19 cellular contexts compared by ENCODE assay signal in the genomic region with DNA sequence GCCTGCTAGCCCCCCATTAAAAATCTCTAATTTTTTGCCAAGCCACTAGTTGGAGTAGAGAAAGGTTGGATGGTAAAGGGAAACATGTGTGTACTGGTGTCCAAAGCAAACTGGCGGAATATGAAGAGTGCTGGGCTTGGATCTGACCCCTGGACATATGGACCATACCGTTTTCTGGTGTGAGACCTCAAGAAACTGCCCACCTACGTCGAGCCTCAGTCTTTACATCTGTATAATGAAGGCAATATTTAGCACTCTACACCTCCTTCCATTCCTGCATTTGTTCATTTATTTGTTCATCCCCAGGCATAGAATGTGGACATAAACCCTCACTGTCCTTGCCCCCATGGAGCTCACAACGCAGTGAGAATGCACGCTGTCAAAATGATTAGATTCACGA.
DNase-seq lines count a peak whose midpoint lies in the region; ATAC-seq, FAIRE-seq and TF ChIP-seq lines count a peak whose summit lies in the region.
"Had no signal": no experiment of that assay in that cellular context is flagged by ENCODE, and none has a peak within 500 bp of the region (broad histone marks: within the 10 kb centered on the region; RNA-seq: fewer than 3 reads in every experiment).

No MANE protein-coding gene starts in this region.

- no peak overlapping the region for H3K27ac ChIP-seq in BLaER1
- peak overlapping the region; percentile 95 for H3K27ac ChIP-seq in KOPT-K1 (ENCODE audit: low read depth, low read length, poor library complexity, severe bottlenecking)
- H3K27ac ChIP-seq in K562 (ENCODE audit: extremely low read depth, low read depth, low read length) = peak overlapping the region; percentile 76
- no peak overlapping the region for H3K27ac ChIP-seq in ovary
- H3K27ac ChIP-seq: KMS-11, Peyer's patch had no signal

- in situ Hi-C loops in K562 (cut with MboI) = no loop called here

- H3K9ac ChIP-seq in BLaER1 (no peak overlapping the region), K562 (ENCODE audit: insufficient read depth in 1 of 2, low read depth in 2 of 2, low read length in 2 of 2) (peak overlapping the region; percentile 37 to 44; a peak in 3 of 4 replicates)
- H3K9ac ChIP-seq: KMS-11 had no signal

- H3K9me3 ChIP-seq in BLaER1 = no peaks in the 10 kb centered on the region
- H3K9me3 ChIP-seq in KOPT-K1 (ENCODE audit: insufficient read depth, low read length, poor library complexity, severe bottlenecking) = no peaks in the 10 kb centered on the region
- H3K9me3 ChIP-seq in K562 (replicated peaks; ENCODE audit: control insufficient read depth, insufficient read depth, low read depth, low read length) = no peaks in the 10 kb centered on the region
- no peaks in the 10 kb centered on the region for H3K9me3 ChIP-seq in ovary
- H3K9me3 ChIP-seq: BE2C, Caco-2, Peyer's patch had no signal

- no peak for ATAC-seq in K562
- ATAC-seq in HG02884 (IDR thresholded peaks at IDR 0.05; ENCODE audit: unreplicated experiment) = no peak

- POLR2A ChIA-PET in K562 (lab: Yijun Ruan, JAX) = interaction anchor here (0.6 kb wide), 1 partner anchor 376 kb away, joined by 3 read pairs; no protein-coding TSS in a partner anchor

- H2AFZ ChIP-seq in K562 (ENCODE audit: low read depth, low read length) = peak overlapping the region; percentile 83

- no peaks in the 10 kb centered on the region for H3K27me3 Mint-ChIP-seq in neural crest cell (ENCODE audit: low read depth)
- H3K27me3 Mint-ChIP-seq: CD4-positive, alpha-beta T cell had no signal

- no peaks in the 10 kb centered on the region for H3K36me3 ChIP-seq in BLaER1
- no peaks in the 10 kb centered on the region for H3K36me3 ChIP-seq in KOPT-K1 (ENCODE audit: insufficient read depth, low read length)
- H3K36me3 ChIP-seq in K562 (ENCODE audit: control insufficient read depth, insufficient read depth, low read length) = peaks cover 4% of the 10 kb centered on the region; the same call in 1 of the 3 replicates
- H3K36me3 ChIP-seq in ovary = no peaks in the 10 kb centered on the region
- H3K36me3 ChIP-seq: BE2C, Peyer's patch had no signal

- CTCF ChIA-PET in K562 (lab: Yijun Ruan, JAX; ENCODE audit: low intra/inter-chr PET ratio) = no interaction called here

- 64% methylated on average over 5 of the region's 7 CpGs for WGBS in K562 (ENCODE audit: insufficient coverage, low coverage, missing lambda C conversion rate)
- WGBS in ovary, 3 donors = 91 to 96% (median 93%) methylated on average over 7 of the region's 7 CpGs

- intact Hi-C loops in K562 (cut with micrococcal nuclease) (no loop called here), ovary (cut with DNase I) (no loop called here)

- TF ChIP-seq POLR2A in K562 (conservative IDR thresholded peaks at IDR 0.05) (no peak), ovary (IDR thresholded peaks at IDR 0.05) (no peak)

- peaks cover 33% of the 10 kb centered on the region for H3K4me1 Mint-ChIP-seq in neural crest cell

- H3K27me3 ChIP-seq in BLaER1 = no peaks in the 10 kb centered on the region
- H3K27me3 ChIP-seq in K562 (ENCODE audit: control insufficient read depth in 2 of 2, insufficient read depth in 2 of 2, low read length in 2 of 2) = no peaks in the 10 kb centered on the region
- no peaks in the 10 kb centered on the region for H3K27me3 ChIP-seq in ovary
- H3K27me3 ChIP-seq: BE2C, Peyer's patch had no signal

- TF ChIP-seq RAD21 in K562 (CRISPR knock-in tag; conservative IDR thresholded peaks at IDR 0.05 in 1 of 2, IDR thresholded peaks at IDR 0.05 in 1 of 2) = no peak

- H3K9me1 ChIP-seq in K562 (ENCODE audit: control insufficient read depth, insufficient read depth, low read length) = peaks cover 2% of the 10 kb centered on the region

- peak overlapping the region; percentile 20 for H3K27ac Mint-ChIP-seq in neural crest cell (ENCODE audit: unreplicated experiment)
- H3K27ac Mint-ChIP-seq: CD4-positive, alpha-beta T cell had no signal

- peak overlapping the region; percentile 7; the same call in 1 of the 2 replicates for H3K4me2 ChIP-seq in BLaER1
- H3K4me2 ChIP-seq in K562 (ENCODE audit: insufficient read depth, low read length) = peak overlapping the region; percentile 62
- H3K4me2 ChIP-seq: KMS-11 had no signal

- H3K79me2 ChIP-seq in K562 (ENCODE audit: control insufficient read depth, insufficient read depth, low read length) = peaks cover 6% of the 10 kb centered on the region; the same call in 1 of the 3 replicates

- TF ChIP-seq CTCF in K562 (IDR thresholded peaks at IDR 0.05 in 2 of 3, conservative IDR thresholded peaks at IDR 0.05 in 1 of 3; ENCODE audit: insufficient read depth in 2 of 3, low read depth in 1 of 3, low read length in 3 of 3) = no peak
- TF ChIP-seq CTCF in neural crest cell (conservative IDR thresholded peaks at IDR 0.05) = no peak
- TF ChIP-seq CTCF in ovary (IDR thresholded peaks at IDR 0.05) = no peak

- H3K4me1 ChIP-seq in BLaER1 (peaks cover 26% of the 10 kb centered on the region), K562 (replicated peaks in 1 of 2; ENCODE audit: control insufficient read depth in 2 of 2, insufficient read depth in 2 of 2, low read length in 2 of 2) (peaks cover 11 to 46% of the 10 kb centered on the region in 2 experiments), ovary (ENCODE audit: insufficient read depth) (peaks cover 19% of the 10 kb centered on the region)
- H3K4me1 ChIP-seq: BE2C, Caco-2, Peyer's patch had no signal

- TF ChIP-seq EP300 in K562 (IDR thresholded peaks at IDR 0.05; ENCODE audit: low read length) (no peak), ovary (IDR thresholded peaks at IDR 0.05) (no peak)

- no peaks in the 10 kb centered on the region for H3K9me3 Mint-ChIP-seq in neural crest cell
- H3K9me3 Mint-ChIP-seq: CD4-positive, alpha-beta T cell had no signal

- H4K20me1 ChIP-seq in BLaER1 = no peaks in the 10 kb centered on the region
- no peaks in the 10 kb centered on the region for H4K20me1 ChIP-seq in K562 (replicated peaks; ENCODE audit: control insufficient read depth, insufficient read depth, low read length)

- no peak for FAIRE-seq in K562 (lab: Jason Lieb, UNC)
- FAIRE-seq: GM19239 had no signal

- BruUV-seq in K562 (replicated peaks; lab: Mats Ljungman, UMichigan) = no TSS peak

- DNase-seq in K562 (ENCODE audit: extremely low read depth in 1 of 4, low spot score in 3 of 4) (no peak), neural crest cell (ENCODE audit: low read depth, low spot score) (no peak), activated T-cell treated with anti-CD3 and anti-CD28 coated beads for 4 hours (no peak), ovary (no peak)
- no peak for DNase-seq in activated CD8-positive, alpha-beta memory T cell treated with anti-CD3 and anti-CD28 coated beads for 24 hours
- DNase-seq: BE2C; Caco-2; CD4-positive, alpha-beta T cell; GF-D8; NCI-H146; NCI-H2029 treated with DMSO at 0.1 percent for 48 hours; NCI-H2171; NCI-H526 treated with DMSO at 0.1 percent for 48 hours; Peyer's patch had no signal

- no peak overlapping the region for H3K4me3 Mint-ChIP-seq in neural crest cell
- H3K4me3 Mint-ChIP-seq: CD4-positive, alpha-beta T cell had no signal

- peaks cover 3% of the 10 kb centered on the region for H3K36me3 Mint-ChIP-seq in neural crest cell (ENCODE audit: low read depth)

- H3K4me3 ChIP-seq in BLaER1 = no peak overlapping the region
- no peak overlapping the region for H3K4me3 ChIP-seq in K562
- no peak overlapping the region for H3K4me3 ChIP-seq in ovary
- H3K4me3 ChIP-seq: Peyer's patch had no signal

TF ChIP-seq in K562, 482 proteins besides CTCF, POLR2A, EP300 and RAD21:
- TF ChIP-seq CCNT2 (IDR thresholded peaks at IDR 0.05; ENCODE audit: borderline replicate concordance, extremely low read depth, insufficient read length, low read depth, low read length) (no peak), RBM25 (IDR thresholded peaks at IDR 0.05; ENCODE audit: low read depth, low read length, severe bottlenecking) (peak; percentile 77), BCOR (IDR thresholded peaks at IDR 0.05) (peak; percentile 58; the same call in 1 of the 2 replicates)
- TF ChIP-seq, protein P1, sequence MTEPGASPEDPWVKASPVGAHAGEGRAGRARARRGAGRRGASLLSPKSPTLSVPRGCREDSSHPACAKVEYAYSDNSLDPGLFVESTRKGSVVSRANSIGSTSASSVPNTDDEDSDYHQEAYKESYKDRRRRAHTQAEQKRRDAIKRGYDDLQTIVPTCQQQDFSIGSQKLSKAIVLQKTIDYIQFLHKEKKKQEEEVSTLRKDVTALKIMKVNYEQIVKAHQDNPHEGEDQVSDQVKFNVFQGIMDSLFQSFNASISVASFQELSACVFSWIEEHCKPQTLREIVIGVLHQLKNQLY (CRISPR knock-in tag; conservative IDR thresholded peaks at IDR 0.05) = no peak
- TF ChIP-seq, protein P2, sequence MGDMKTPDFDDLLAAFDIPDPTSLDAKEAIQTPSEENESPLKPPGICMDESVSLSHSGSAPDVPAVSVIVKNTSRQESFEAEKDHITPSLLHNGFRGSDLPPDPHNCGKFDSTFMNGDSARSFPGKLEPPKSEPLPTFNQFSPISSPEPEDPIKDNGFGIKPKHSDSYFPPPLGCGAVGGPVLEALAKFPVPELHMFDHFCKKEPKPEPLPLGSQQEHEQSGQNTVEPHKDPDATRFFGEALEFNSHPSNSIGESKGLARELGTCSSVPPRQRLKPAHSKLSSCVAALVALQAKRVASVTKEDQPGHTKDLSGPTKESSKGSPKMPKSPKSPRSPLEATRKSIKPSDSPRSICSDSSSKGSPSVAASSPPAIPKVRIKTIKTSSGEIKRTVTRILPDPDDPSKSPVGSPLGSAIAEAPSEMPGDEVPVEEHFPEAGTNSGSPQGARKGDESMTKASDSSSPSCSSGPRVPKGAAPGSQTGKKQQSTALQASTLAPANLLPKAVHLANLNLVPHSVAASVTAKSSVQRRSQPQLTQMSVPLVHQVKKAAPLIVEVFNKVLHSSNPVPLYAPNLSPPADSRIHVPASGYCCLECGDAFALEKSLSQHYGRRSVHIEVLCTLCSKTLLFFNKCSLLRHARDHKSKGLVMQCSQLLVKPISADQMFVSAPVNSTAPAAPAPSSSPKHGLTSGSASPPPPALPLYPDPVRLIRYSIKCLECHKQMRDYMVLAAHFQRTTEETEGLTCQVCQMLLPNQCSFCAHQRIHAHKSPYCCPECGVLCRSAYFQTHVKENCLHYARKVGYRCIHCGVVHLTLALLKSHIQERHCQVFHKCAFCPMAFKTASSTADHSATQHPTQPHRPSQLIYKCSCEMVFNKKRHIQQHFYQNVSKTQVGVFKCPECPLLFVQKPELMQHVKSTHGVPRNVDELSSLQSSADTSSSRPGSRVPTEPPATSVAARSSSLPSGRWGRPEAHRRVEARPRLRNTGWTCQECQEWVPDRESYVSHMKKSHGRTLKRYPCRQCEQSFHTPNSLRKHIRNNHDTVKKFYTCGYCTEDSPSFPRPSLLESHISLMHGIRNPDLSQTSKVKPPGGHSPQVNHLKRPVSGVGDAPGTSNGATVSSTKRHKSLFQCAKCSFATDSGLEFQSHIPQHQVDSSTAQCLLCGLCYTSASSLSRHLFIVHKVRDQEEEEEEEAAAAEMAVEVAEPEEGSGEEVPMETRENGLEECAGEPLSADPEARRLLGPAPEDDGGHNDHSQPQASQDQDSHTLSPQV (IDR thresholded peaks at IDR 0.05) = no peak

Comparison
In these comparisons a context has a peak if more than half of its experiments do, and no peak if none do; other contexts are left out.
1. H3K27ac ChIP-seq: peak in KOPT-K1 (single experiment) and K562 (single experiment); none in BLaER1 (single experiment) and ovary (0 of 2).